In the genomic region with DNA sequence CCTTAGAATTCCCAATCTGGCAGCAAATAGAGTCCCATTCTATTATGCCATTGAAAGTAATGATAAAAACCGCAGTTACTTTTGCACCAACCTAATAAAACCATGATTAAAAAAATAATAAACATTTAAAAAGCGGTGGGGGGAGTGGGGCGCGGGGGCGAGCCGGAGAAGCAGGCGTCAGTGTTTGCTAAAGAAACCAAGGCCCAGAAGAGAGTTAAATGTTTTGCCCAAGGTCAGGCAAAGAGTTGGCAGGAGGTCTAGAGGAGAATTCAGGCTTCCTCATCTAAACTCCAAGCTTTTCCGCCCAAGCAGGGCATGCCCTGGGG, we compare ENCODE assay signal across 8 cellular contexts. TPM values are rescaled to one million over a fixed set of nuclear protein-coding genes. Genes with fewer than 3 reads are reported as not detected.
DNase-seq lines count a peak whose midpoint lies in the region; ATAC-seq lines count a peak whose summit lies in the region.

No MANE protein-coding gene starts in this region.

- peaks cover 4% of the 10 kb centered on the region for H3K4me1 ChIP-seq in adipocyte (ENCODE audit: control insufficient read depth, insufficient read depth, low read length)

- no peak for ATAC-seq in HG03135 (IDR thresholded peaks at IDR 0.05; ENCODE audit: unreplicated experiment)

- CTCF ChIA-PET in activated CD4-positive, alpha-beta T cell treated with anti-CD3 and anti-CD28 coated beads, Interleukin-2, amount 10 ng/mL, durations not matched to agents 7 days and 5 days (lab: Charles Lee): interaction anchor here (0.6 to 1.8 kb wide), 29 partner anchors 11 to 1654 kb away, joined by 3 to 18 read pairs (median 4); partner anchors contain the start of genes AMDHD2, CLDN6, FLYWCH1 and FLYWCH2

- no peaks in the 10 kb centered on the region for H3K27me3 ChIP-seq in adipocyte (replicated peaks; ENCODE audit: control insufficient read depth, insufficient read depth, low read length)
- no peaks in the 10 kb centered on the region for H3K27me3 ChIP-seq in layer of hippocampus (ENCODE audit: control insufficient read depth, insufficient read depth, low read length)

- DNase-seq in activated CD4-positive, alpha-beta T cell treated with anti-CD3 and anti-CD28 coated beads, Interleukin-2, amount 10 ng/mL, durations not matched to agents 7 days and 5 days: no peak
- DNase-seq in activated CD4-positive, alpha-beta T cell treated with anti-CD3 and anti-CD28 coated beads, Interleukin-2, amount 50 U/mL, for 4 hours: no peak
- no peak for DNase-seq in adipocyte (ENCODE audit: low read depth)
- DNase-seq in CD1c-positive myeloid dendritic cell (ENCODE audit: extremely low spot score): no peak
- no peak for DNase-seq in DMS153 (lab: John Stamatoyannopoulos, UW)

- H3K9me3 Mint-ChIP-seq in activated CD4-positive, alpha-beta T cell treated with anti-CD3 and anti-CD28 coated beads, Interleukin-2, amount 10 ng/mL, durations not matched to agents 7 days and 5 days: no peaks in the 10 kb centered on the region

- peak overlapping the region; percentile 76 for H3K4me3 Mint-ChIP-seq in activated CD4-positive, alpha-beta T cell treated with anti-CD3 and anti-CD28 coated beads, Interleukin-2, amount 10 ng/mL, durations not matched to agents 7 days and 5 days

- no peaks in the 10 kb centered on the region for H3K36me3 Mint-ChIP-seq in activated CD4-positive, alpha-beta T cell treated with anti-CD3 and anti-CD28 coated beads, Interleukin-2, amount 10 ng/mL, durations not matched to agents 7 days and 5 days (ENCODE audit: low read depth)

- H3K4me3 ChIP-seq in adipocyte (ENCODE audit: low read length): peak overlapping the region; percentile 88

- peak overlapping the region; percentile 91 for H3K9ac ChIP-seq in adipocyte (ENCODE audit: low read length)

- no peaks in the 10 kb centered on the region for H3K36me3 ChIP-seq in adipocyte (ENCODE audit: control insufficient read depth, insufficient read depth, low read length, severe bottlenecking)

- POLR2A ChIA-PET in activated CD4-positive, alpha-beta T cell treated with anti-CD3 and anti-CD28 coated beads, Interleukin-2, amount 10 ng/mL, durations not matched to agents 7 days and 5 days (lab: Charles Lee): no interaction called here

- peaks cover 6% of the 10 kb centered on the region for H3K27me3 Mint-ChIP-seq in activated CD4-positive, alpha-beta T cell treated with anti-CD3 and anti-CD28 coated beads, Interleukin-2, amount 10 ng/mL, durations not matched to agents 7 days and 5 days

- peak overlapping the region; percentile 74 for H3K27ac Mint-ChIP-seq in activated CD4-positive, alpha-beta T cell treated with anti-CD3 and anti-CD28 coated beads, Interleukin-2, amount 10 ng/mL, durations not matched to agents 7 days and 5 days

- H3K27ac ChIP-seq in layer of hippocampus (ENCODE audit: low read depth, low read length): peak overlapping the region; percentile 93
- H3K27ac ChIP-seq in temporal lobe (ENCODE audit: low read depth, low read length): peak overlapping the region; percentile 59

- H3K4me1 Mint-ChIP-seq in activated CD4-positive, alpha-beta T cell treated with anti-CD3 and anti-CD28 coated beads, Interleukin-2, amount 10 ng/mL, durations not matched to agents 7 days and 5 days: peaks cover 23% of the 10 kb centered on the region

- H3K9me3 ChIP-seq in adipocyte (ENCODE audit: control insufficient read depth, low read length): no peaks in the 10 kb centered on the region

RNA-seq across cellular contexts. Expression of gene PRSS22, which starts 9.7 kb away (rescaled TPM):
- total RNA-seq in activated CD4-positive, alpha-beta T cell treated with anti-CD3 and anti-CD28 coated beads, Interleukin-2, amount 10 ng/mL, durations not matched to agents 7 days and 5 days: not detected
- not detected for total RNA-seq in temporal lobe

RNA-seq across cellular contexts. Expression of gene FLYWCH2, which starts 15.4 kb away (rescaled TPM):
- 10 to 100 TPM; 16.8 to 21.0 TPM for total RNA-seq in activated CD4-positive, alpha-beta T cell treated with anti-CD3 and anti-CD28 coated beads, Interleukin-2, amount 10 ng/mL, durations not matched to agents 7 days and 5 days
- total RNA-seq in temporal lobe: 28.3 TPM

RNA-seq across cellular contexts. Expression of gene ZG16B, which starts 37.5 kb away (rescaled TPM):
- 1 to 10 TPM; 2.3 to 3.1 TPM for total RNA-seq in activated CD4-positive, alpha-beta T cell treated with anti-CD3 and anti-CD28 coated beads, Interleukin-2, amount 10 ng/mL, durations not matched to agents 7 days and 5 days
- 0.25 TPM for total RNA-seq in temporal lobe

RNA-seq across cellular contexts. Expression of gene FLYWCH1, which starts 44.1 kb away (rescaled TPM):
- 10 to 100 TPM; 46.8 to 52.7 TPM for total RNA-seq in activated CD4-positive, alpha-beta T cell treated with anti-CD3 and anti-CD28 coated beads, Interleukin-2, amount 10 ng/mL, durations not matched to agents 7 days and 5 days
- total RNA-seq in temporal lobe: 19.4 TPM

RNA-seq across cellular contexts. Expression of gene PRSS21, which starts 50.6 kb away (rescaled TPM):
- total RNA-seq in activated CD4-positive, alpha-beta T cell treated with anti-CD3 and anti-CD28 coated beads, Interleukin-2, amount 10 ng/mL, durations not matched to agents 7 days and 5 days: under 1 TPM; 0.27 to 0.67 TPM
- total RNA-seq in temporal lobe: not detected
